19 cellular contexts compared by ENCODE assay signal in genomic region chr20:23164176-23164601, GRCh38.
DNase-seq lines count a peak whose midpoint lies in the region; ATAC-seq and TF ChIP-seq lines count a peak whose summit lies in the region.
"Had no signal": no experiment of that assay in that cellular context is flagged by ENCODE, and none has a peak within 500 bp of the region (broad histone marks: within the 10 kb centered on the region; RNA-seq: fewer than 3 reads in every experiment).

No MANE protein-coding gene starts in this region.

- no peaks in the 10 kb centered on the region for H3K27me3 Mint-ChIP-seq in natural killer cell (ENCODE audit: low read depth in 2 of 2)
- H3K27me3 Mint-ChIP-seq: CD4-positive, alpha-beta T cell had no signal

- no peaks in the 10 kb centered on the region for H3K79me2 ChIP-seq in mesendoderm (ENCODE audit: control insufficient read depth, insufficient read depth, low read length)

- ATAC-seq in IMR-90 (ENCODE audit: low read depth) = no peak
- ATAC-seq in natural killer cell = no peak
- ATAC-seq: GM12878 had no signal

- H3K9me3 Mint-ChIP-seq in natural killer cell = no peaks in the 10 kb centered on the region
- H3K9me3 Mint-ChIP-seq: CD4-positive, alpha-beta T cell; immature natural killer cell had no signal

- in situ Hi-C loops in IMR-90 (cut with MboI; ENCODE audit: low sequenced_read_pairs) = no loop called here

- no peak overlapping the region for H4K8ac ChIP-seq in IMR-90 (ENCODE audit: low read depth in 2 of 2, low read length in 2 of 2)
- H4K8ac ChIP-seq in mesendoderm (ENCODE audit: low read depth, low read length) = no peak overlapping the region

- no peak overlapping the region for H2BK120ac ChIP-seq in IMR-90 (ENCODE audit: low read depth, low read length)
- no peak overlapping the region for H2BK120ac ChIP-seq in mesendoderm (ENCODE audit: low read depth, low read length)

- TF ChIP-seq POLR2A in IMR-90 (IDR thresholded peaks at IDR 0.05; ENCODE audit: low read depth, low read length) = no peak
- no peak for TF ChIP-seq POLR2A in stomach (IDR thresholded peaks at IDR 0.05)

- dilution Hi-C loops in IMR-90 (cut with HindIII; ENCODE audit: low sequenced_read_pairs, unreplicated experiment) = no loop called here

- H2BK5ac ChIP-seq in IMR-90 (ENCODE audit: low read depth, low read length, poor library complexity, severe bottlenecking) (no peak overlapping the region), mesendoderm (ENCODE audit: low read length) (no peak overlapping the region)

- intact Hi-C loops in IMR-90 (cut with micrococcal nuclease) = no loop called here
- intact Hi-C loops in stomach (cut with DNase I; ENCODE audit: low total_unique reads) = no loop called here
- intact Hi-C loops in natural killer cell (cut with micrococcal nuclease) = no loop called here

- no peak overlapping the region for H3K27ac Mint-ChIP-seq in natural killer cell
- H3K27ac Mint-ChIP-seq: CD4-positive, alpha-beta T cell; immature natural killer cell; memory B cell had no signal

- TF ChIP-seq RAD21 in IMR-90 (IDR thresholded peaks at IDR 0.05; ENCODE audit: low read length) = no peak

- H3K4me3 ChIP-seq in IMR-90 (ENCODE audit: insufficient read depth, low read depth, low read length) (no peak overlapping the region), mesendoderm (ENCODE audit: low read length) (no peak overlapping the region), stomach (no peak overlapping the region)
- H3K4me3 ChIP-seq: GM12878, heart left ventricle, thyroid gland had no signal

- peaks cover 3% of the 10 kb centered on the region; the same call in 1 of the 2 replicates for H3K4me1 ChIP-seq in IMR-90 (ENCODE audit: control insufficient read depth, insufficient read depth, low read length)
- peaks cover 2% of the 10 kb centered on the region for H3K4me1 ChIP-seq in mesendoderm (ENCODE audit: control insufficient read depth, low read depth, low read length)
- peaks cover 6 to 54% (median 47%) of the 10 kb centered on the region in 4 donors for H3K4me1 ChIP-seq in stomach

- no peak overlapping the region for H3K56ac ChIP-seq in IMR-90 (ENCODE audit: extremely low read depth, insufficient read depth, low read length)
- no peak overlapping the region for H3K56ac ChIP-seq in mesendoderm (ENCODE audit: low read length)

- H3K4ac ChIP-seq in IMR-90 (ENCODE audit: low read depth, low read length) (no peak overlapping the region), mesendoderm (ENCODE audit: low read depth, low read length) (no peak overlapping the region)

- no peaks in the 10 kb centered on the region for H3K79me1 ChIP-seq in IMR-90 (ENCODE audit: low read depth in 1 of 2, low read length in 2 of 2)
- no peaks in the 10 kb centered on the region for H3K79me1 ChIP-seq in mesendoderm (ENCODE audit: low read length)

- DNase-seq in IMR-90 (no peak), ecto neural progenitor cell (ENCODE audit: low spot score) (peak; percentile 39), mesendoderm (no peak), stomach (peak; percentile 69), retina (no peak), natural killer cell (no peak), NCI-H345 treated with DMSO at 0.1 percent for 48 hours (lab: John Stamatoyannopoulos, UW; ENCODE audit: unreplicated experiment) (no peak)
- no peak for DNase-seq in NK-92 treated with Interleukin-12 subunit alpha and Interleukin-12 subunit beta, amount 100 ng/mL, for 24 hours (lab: John Stamatoyannopoulos, UW)
- DNase-seq: activated CD4-positive, alpha-beta T cell treated with anti-CD3 and anti-CD28 coated beads, Interleukin-2, amount 50 U/mL, for 1 hour; activated naive CD4-positive, alpha-beta T cell treated with Interleukin-2 at 50 U/mL for 16 hours; CD4-positive, alpha-beta T cell; immature natural killer cell; KG1; NCI-H2029 treated with DMSO at 0.1 percent for 48 hours; NCI-H510A treated with DMSO at 0.1 percent for 48 hours; thyroid gland had no signal

- no peaks in the 10 kb centered on the region for H3K36me3 Mint-ChIP-seq in natural killer cell
- H3K36me3 Mint-ChIP-seq: immature natural killer cell, memory B cell had no signal

- H3K27ac ChIP-seq in IMR-90 (ENCODE audit: insufficient read depth, low read length) (no peak overlapping the region), mesendoderm (ENCODE audit: low read depth, low read length) (no peak overlapping the region), stomach (peak overlapping the region in 1 of 5 donors; percentile 17)
- H3K27ac ChIP-seq: thyroid gland had no signal

- H2BK20ac ChIP-seq in IMR-90 (ENCODE audit: low read depth, low read length) = no peak overlapping the region

- no peaks in the 10 kb centered on the region for H3K9me3 ChIP-seq in IMR-90 (ENCODE audit: control insufficient read depth, insufficient read depth, low read length)
- no peaks in the 10 kb centered on the region for H3K9me3 ChIP-seq in stomach
- H3K9me3 ChIP-seq: heart left ventricle, thyroid gland had no signal

- H2BK15ac ChIP-seq in IMR-90 (ENCODE audit: low read depth, low read length) (no peak overlapping the region), mesendoderm (replicated peaks; ENCODE audit: low read depth) (no peak overlapping the region)

- WGBS in IMR-90 (ENCODE audit: extremely low coverage in 2 of 2, insufficient read length in 1 of 2), 2 experiments = 65% methylated on average over 11 of the region's 13 CpGs; no CpG with 5 or more reads in 1 of the 2 experiments
- WGBS in mesendoderm (ENCODE audit: extremely low coverage, insufficient coverage, low lambda C conversion rate) = no CpG with 5 or more reads among the region's 13 CpGs
- WGBS in stomach, 5 donors = 24 to 40% (median 33%) methylated on average over 11 to 13 of the region's 13 CpGs

- BruUV-seq in IMR-90 (replicated peaks; lab: Mats Ljungman, UMichigan) = no TSS peak

- H3K4me1 Mint-ChIP-seq in natural killer cell = peaks cover 6 to 8% of the 10 kb centered on the region in 2 donors
- H3K4me1 Mint-ChIP-seq: memory B cell had no signal

- no peaks in the 10 kb centered on the region for H3K36me3 ChIP-seq in IMR-90 (ENCODE audit: control insufficient read depth, insufficient read depth, low read length)
- no peaks in the 10 kb centered on the region for H3K36me3 ChIP-seq in mesendoderm (ENCODE audit: control insufficient read depth, insufficient read depth, low read length)
- no peaks in the 10 kb centered on the region for H3K36me3 ChIP-seq in stomach
- H3K36me3 ChIP-seq: heart left ventricle, thyroid gland had no signal

- H3K9ac ChIP-seq in IMR-90 (ENCODE audit: low read depth, low read length) (no peak overlapping the region), mesendoderm (ENCODE audit: low read length) (no peak overlapping the region)

- H4K91ac ChIP-seq in IMR-90 (ENCODE audit: insufficient read depth, low read depth, low read length) = no peak overlapping the region

- no peaks in the 10 kb centered on the region; the same call in 1 of the 2 replicates for H3K9me1 ChIP-seq in IMR-90 (ENCODE audit: insufficient read depth, low read length)

- no peak overlapping the region for H3K14ac ChIP-seq in IMR-90 (replicated peaks; ENCODE audit: low read depth, low read length)

- no peak overlapping the region for H2AK5ac ChIP-seq in IMR-90 (ENCODE audit: low read depth, low read length)
- H2AK5ac ChIP-seq in mesendoderm (ENCODE audit: low read length) = no peak overlapping the region

- H3K27me3 ChIP-seq in IMR-90 (ENCODE audit: control insufficient read depth, insufficient read depth, low read length) (peaks cover 2% of the 10 kb centered on the region; the same call in 1 of the 2 replicates), mesendoderm (ENCODE audit: insufficient read depth, low read length, poor library complexity) (no peaks in the 10 kb centered on the region), stomach (no peaks in the 10 kb centered on the region)
- H3K27me3 ChIP-seq: heart left ventricle, thyroid gland had no signal

- H3K4me2 ChIP-seq in IMR-90 (ENCODE audit: low read depth, low read length) (no peak overlapping the region), mesendoderm (ENCODE audit: low read length) (no peak overlapping the region)

- CTCF ChIA-PET in IMR-90 (lab: Yijun Ruan, JAX) = no interaction called here

- H2AK9ac ChIP-seq in IMR-90 (replicated peaks; ENCODE audit: low read depth, low read length, poor library complexity) = peak overlapping the region; percentile 31

- peak overlapping the region; percentile 17 for H2AFZ ChIP-seq in IMR-90 (replicated peaks; ENCODE audit: low read length, poor library complexity)

- no peak for TF ChIP-seq EP300 in stomach (IDR thresholded peaks at IDR 0.05)

- H3K18ac ChIP-seq in IMR-90 (ENCODE audit: low read depth, low read length) (no peak overlapping the region), mesendoderm (ENCODE audit: low read length) (no peak overlapping the region)

- no peak overlapping the region for H3K23ac ChIP-seq in IMR-90 (ENCODE audit: low read depth, low read length)
- H3K23ac ChIP-seq in mesendoderm (ENCODE audit: low read length) = peak overlapping the region; percentile 6

- H4K5ac ChIP-seq in IMR-90 (ENCODE audit: low read depth, low read length) (no peak overlapping the region), mesendoderm (ENCODE audit: low read length) (no peak overlapping the region)

- POLR2A ChIA-PET in IMR-90 (lab: Charles Lee; ENCODE audit: unreplicated experiment) = no interaction called here

- H3K4me3 Mint-ChIP-seq in natural killer cell = no peak overlapping the region
- H3K4me3 Mint-ChIP-seq: CD4-positive, alpha-beta T cell; immature natural killer cell; memory B cell had no signal

- TF ChIP-seq CTCF in IMR-90 (conservative IDR thresholded peaks at IDR 0.05; ENCODE audit: low read depth, low read length) = no peak
- TF ChIP-seq CTCF in stomach (IDR thresholded peaks at IDR 0.05) = no peak
- TF ChIP-seq CTCF in natural killer cell (IDR thresholded peaks at IDR 0.05) = no peak

- H4K20me1 ChIP-seq in IMR-90 (ENCODE audit: insufficient read depth, low read length) = no peaks in the 10 kb centered on the region

TF ChIP-seq in IMR-90, 13 proteins besides CTCF, POLR2A, EP300 and RAD21 (continues in another document):
- TF ChIP-seq MAFK (IDR thresholded peaks at IDR 0.05; ENCODE audit: low read depth, low read length) (no peak), MXI1 (IDR thresholded peaks at IDR 0.05; ENCODE audit: borderline replicate concordance, low read depth, low read length) (no peak), BHLHE40 (IDR thresholded peaks at IDR 0.05; ENCODE audit: low read depth, low read length) (no peak), MAZ (IDR thresholded peaks at IDR 0.05; ENCODE audit: borderline replicate concordance, low read depth, low read length) (no peak), NFE2L2 (IDR thresholded peaks at IDR 0.05; ENCODE audit: low read depth, low read length) (no peak), USF2 (IDR thresholded peaks at IDR 0.05; ENCODE audit: low read depth, low read length) (no peak)

Comparison
In these comparisons a context has a peak if more than half of its experiments do, and no peak if none do; other contexts are left out.
1. DNase-seq: peak in ecto neural progenitor cell (single experiment) and stomach (single experiment); none in IMR-90 (single experiment), mesendoderm (single experiment), NK-92 treated with Interleukin-12 subunit alpha and Interleukin-12 subunit beta, amount 100 ng/mL, for 24 hours (single experiment), retina (single experiment), natural killer cell (single experiment) and NCI-H345 treated with DMSO at 0.1 percent for 48 hours (single experiment).